In the genomic region with DNA sequence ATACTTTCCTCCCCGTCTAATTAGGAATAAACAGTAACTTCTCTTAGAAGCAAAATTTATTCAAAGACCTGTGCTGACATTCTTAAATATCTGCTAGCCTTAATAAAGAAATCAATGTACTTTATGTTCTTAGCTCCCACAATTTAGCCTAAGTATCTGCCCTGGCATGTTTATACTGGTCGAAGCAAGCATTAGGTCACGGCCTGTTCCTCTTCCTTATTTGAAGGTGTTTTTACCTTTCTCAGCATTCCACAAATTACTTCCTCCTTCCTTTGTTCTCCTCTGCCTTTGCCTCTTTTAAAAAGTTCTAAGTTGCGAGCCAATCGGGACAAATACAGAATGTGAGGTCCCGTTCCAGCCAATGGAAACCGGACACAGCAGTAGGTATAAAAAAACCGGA, we compare ENCODE assay signal across 9 cellular contexts. TPM values are rescaled to one million over a fixed set of nuclear protein-coding genes. Genes with fewer than 3 reads are reported as not detected.
DNase-seq lines count a peak whose midpoint lies in the region; ATAC-seq, FAIRE-seq and TF ChIP-seq lines count a peak whose summit lies in the region.
"Not testable (repeated sequence)": the region's sequence is repeated elsewhere in the genome, so short reads cannot be mapped to it uniquely, and the experiment has no call there.
"Had no signal": no experiment of that assay in that cellular context is flagged by ENCODE, and none has a peak within 500 bp of the region (broad histone marks: within the 10 kb centered on the region; RNA-seq: fewer than 3 reads in every experiment).

No MANE protein-coding gene starts in this region.

- 0 out of 2 replicates have a peak overlapping the region, but pooled peaks have one; percentile 65 for H2AK5ac ChIP-seq in H1 (ENCODE audit: low read depth, low read length)

- not testable (repeated sequence) for H4K20me1 ChIP-seq in K562 (replicated peaks; ENCODE audit: control insufficient read depth, insufficient read depth, low read length); H1 (replicated peaks in 1 of 2; ENCODE audit: control insufficient read depth in 1 of 2, insufficient read depth in 2 of 2, low read length in 2 of 2); neural progenitor cell (ENCODE audit: low read depth)

- peaks cover 13% of the 10 kb centered on the region for H3F3A ChIP-seq in neural progenitor cell (ENCODE audit: low read depth)

- H3K4ac ChIP-seq in H1 (replicated peaks; ENCODE audit: insufficient read length, low read depth, low read length), result not testable (repeated sequence)

- peak overlapping the region; percentile 58; the same call in 1 of the 2 replicates for H2BK5ac ChIP-seq in H1 (ENCODE audit: low read depth, low read length)

- peak overlapping the region; percentile 45 for H3K27ac Mint-ChIP-seq in glutamatergic neuron (ENCODE audit: unreplicated experiment)
- peak overlapping the region; percentile 26 for H3K27ac Mint-ChIP-seq in neural progenitor cell
- peak overlapping the region; percentile 60 for H3K27ac Mint-ChIP-seq in type B pancreatic cell

- WGBS in K562 (ENCODE audit: insufficient coverage, low coverage, missing lambda C conversion rate), result 93% methylated on average over 8 of the region's 8 CpGs
- WGBS in H1 (ENCODE audit: extremely low coverage in 1 of 2, insufficient coverage in 1 of 2, insufficient read length in 1 of 2, insufficient replicate concordance in 2 of 2, low coverage in 1 of 2, low lambda C conversion rate in 2 of 2, missing lambda C conversion rate in 1 of 2), 2 experiments, result 74% methylated on average over 8 of the region's 8 CpGs; no CpG with 5 or more reads in 1 of the 2 experiments

- H4K91ac ChIP-seq in H1 (replicated peaks; ENCODE audit: insufficient read length, low read length), result not testable (repeated sequence)

- DNase-seq in RWPE1 (ENCODE audit: low spot score); K562 (ENCODE audit: extremely low read depth in 1 of 4, low spot score in 3 of 4); H1 (ENCODE audit: low read depth in 1 of 2, low spot score in 2 of 2); glutamatergic neuron; neural progenitor cell (ENCODE audit: low spot score); type B pancreatic cell (ENCODE audit: extremely low spot score, unreplicated experiment): not testable (repeated sequence)

- POLR2A ChIA-PET in RWPE1 (lab: Yijun Ruan, JAX; ENCODE audit: low non-redundant PET), result not testable (repeated sequence)
- POLR2A ChIA-PET in K562 (lab: Yijun Ruan, JAX), result interaction anchor here (1.2 kb wide), 1 partner anchor 8 kb away, joined by 5 read pairs; no protein-coding TSS in a partner anchor
- POLR2A ChIA-PET in H1 (lab: Charles Lee; ENCODE audit: partially characterized antibody), result interaction anchor here (0.6 to 1.1 kb wide), 2 partner anchors 38 to 187 kb away, joined by 4 read pairs; no protein-coding TSS in a partner anchor

- not testable (repeated sequence) for TF ChIP-seq CTCF in C4-2B (conservative IDR thresholded peaks at IDR 0.05); RWPE1 (conservative IDR thresholded peaks at IDR 0.05; ENCODE audit: low read depth); K562 (IDR thresholded peaks at IDR 0.05 in 2 of 3, conservative IDR thresholded peaks at IDR 0.05 in 1 of 3; ENCODE audit: insufficient read depth in 2 of 3, low read depth in 1 of 3, low read length in 3 of 3); H1 (IDR thresholded peaks at IDR 0.05; ENCODE audit: control extremely low read depth in 1 of 3, insufficient read depth in 1 of 3, low read depth in 1 of 3, low read length in 3 of 3); glutamatergic neuron (IDR thresholded peaks at IDR 0.05; ENCODE audit: partially characterized antibody, unreplicated experiment); neural progenitor cell (IDR thresholded peaks at IDR 0.05); type B pancreatic cell (conservative IDR thresholded peaks at IDR 0.05)

- H2BK12ac ChIP-seq in H1 (ENCODE audit: low read depth, low read length), result not testable (repeated sequence)

- H3K14ac ChIP-seq in H1 (ENCODE audit: insufficient read length), result not testable (repeated sequence)

- peak overlapping the region; percentile 85; the same call in 1 of the 2 replicates for H4K8ac ChIP-seq in H1 (ENCODE audit: extremely low read depth, insufficient read depth, low read length)

- H3K23me2 ChIP-seq in H1 (ENCODE audit: low read depth, low read length), result not testable (repeated sequence)

- H3K9me3 ChIP-seq in K562 (replicated peaks; ENCODE audit: control insufficient read depth, insufficient read depth, low read depth, low read length); H1 (ENCODE audit: insufficient read depth in 2 of 2, low read depth in 1 of 2, low read length in 1 of 2); neural progenitor cell (ENCODE audit: low read depth): not testable (repeated sequence)

- not testable (repeated sequence) for TF ChIP-seq EP300 in K562 (IDR thresholded peaks at IDR 0.05; ENCODE audit: low read length); H1 (IDR thresholded peaks at IDR 0.05; ENCODE audit: borderline replicate concordance in 1 of 2, low read depth in 2 of 2, low read length in 2 of 2)

- peaks cover 15% of the 10 kb centered on the region for H3K9me3 Mint-ChIP-seq in glutamatergic neuron (ENCODE audit: unreplicated experiment)
- H3K9me3 Mint-ChIP-seq in neural progenitor cell, type B pancreatic cell: not testable (repeated sequence)

- H3K36me3 Mint-ChIP-seq in glutamatergic neuron (ENCODE audit: unreplicated experiment); neural progenitor cell; type B pancreatic cell: not testable (repeated sequence)

- intact Hi-C loops in K562 (cut with micrococcal nuclease), result not testable (repeated sequence)

- not testable (repeated sequence) for H3K79me1 ChIP-seq in H1 (ENCODE audit: low read depth, low read length)

- not testable (repeated sequence) for H3K9ac ChIP-seq in K562 (ENCODE audit: insufficient read depth in 1 of 2, low read depth in 2 of 2, low read length in 2 of 2); H1 (replicated peaks in 1 of 4; ENCODE audit: extremely low read depth in 1 of 4, low read depth in 3 of 4, low read length in 3 of 4); neural progenitor cell

- H2BK120ac ChIP-seq in H1 (replicated peaks; ENCODE audit: low read depth, low read length), result not testable (repeated sequence)

- not testable (repeated sequence) for H3K9me1 ChIP-seq in K562 (ENCODE audit: control insufficient read depth, insufficient read depth, low read length)

- H3K4me1 Mint-ChIP-seq in glutamatergic neuron (ENCODE audit: low read depth, unreplicated experiment) (peaks cover 38% of the 10 kb centered on the region), neural progenitor cell (peaks cover 21% of the 10 kb centered on the region), type B pancreatic cell (ENCODE audit: unreplicated experiment) (peaks cover 31% of the 10 kb centered on the region)

- ATAC-seq in K562, result not testable (repeated sequence)

- peak overlapping the region; percentile 60 for H3K27ac ChIP-seq in C4-2B
- peak overlapping the region; percentile 48 for H3K27ac ChIP-seq in RWPE1
- H3K27ac ChIP-seq in K562 (ENCODE audit: extremely low read depth, low read depth, low read length); H1 (ENCODE audit: low read depth, low read length); neural progenitor cell: not testable (repeated sequence)

- not testable (repeated sequence) for H3K23ac ChIP-seq in H1 (ENCODE audit: insufficient read length)

- not testable (repeated sequence) for H2AFZ ChIP-seq in K562 (ENCODE audit: low read depth, low read length); H1 (ENCODE audit: low read length); neural progenitor cell (replicated peaks)

- in situ Hi-C loops in K562 (cut with MboI), result not testable (repeated sequence)

- not testable (repeated sequence) for H4K5ac ChIP-seq in H1 (ENCODE audit: insufficient read length, low read depth, low read length)

- not testable (repeated sequence) for H3K4me3 ChIP-seq in K562; H1 (ENCODE audit: extremely low read depth in 1 of 4, insufficient read depth in 2 of 4, low read depth in 3 of 4, low read length in 4 of 4); neural progenitor cell

- not testable (repeated sequence) for H3K4me3 Mint-ChIP-seq in glutamatergic neuron (ENCODE audit: unreplicated experiment); neural progenitor cell; type B pancreatic cell

- not testable (repeated sequence) for H3K56ac ChIP-seq in H1 (replicated peaks; ENCODE audit: insufficient read length, low read depth, low read length)

- not testable (repeated sequence) for H3K4me2 ChIP-seq in K562 (ENCODE audit: insufficient read depth, low read length); H1 (ENCODE audit: insufficient read depth in 1 of 2, low read depth in 2 of 2, low read length in 2 of 2); neural progenitor cell

- not testable (repeated sequence) for FAIRE-seq in K562 (lab: Jason Lieb, UNC); H1 (lab: Jason Lieb, UNC)

- H2BK20ac ChIP-seq in H1 (ENCODE audit: low read length), result not testable (repeated sequence)

- not testable (repeated sequence) for TF ChIP-seq RAD21 in K562 (CRISPR knock-in tag; conservative IDR thresholded peaks at IDR 0.05 in 1 of 2, IDR thresholded peaks at IDR 0.05 in 1 of 2); H1 (IDR thresholded peaks at IDR 0.05 in 1 of 2, conservative IDR thresholded peaks at IDR 0.05 in 1 of 2; ENCODE audit: low read depth in 2 of 2, low read length in 2 of 2)

- H3K27me3 ChIP-seq in K562 (ENCODE audit: control insufficient read depth in 2 of 2, insufficient read depth in 2 of 2, low read length in 2 of 2); H1 (replicated peaks in 1 of 4; ENCODE audit: control insufficient read depth in 3 of 4, extremely low read depth in 1 of 4, insufficient read depth in 3 of 4, low read length in 3 of 4); neural progenitor cell: not testable (repeated sequence)

- not testable (repeated sequence) for H3K27me3 Mint-ChIP-seq in glutamatergic neuron (ENCODE audit: unreplicated experiment); neural progenitor cell (ENCODE audit: insufficient read depth, low read depth); type B pancreatic cell

- peaks cover 87% of the 10 kb centered on the region for H3K36me3 ChIP-seq in K562 (ENCODE audit: control insufficient read depth, insufficient read depth, low read length)
- not testable (repeated sequence) for H3K36me3 ChIP-seq in H1 (ENCODE audit: control insufficient read depth in 2 of 4, insufficient read depth in 4 of 4, low read length in 3 of 4); neural progenitor cell

- CTCF ChIA-PET in RWPE1 (lab: Yijun Ruan, JAX); K562 (lab: Yijun Ruan, JAX; ENCODE audit: low intra/inter-chr PET ratio): not testable (repeated sequence)
- CTCF ChIA-PET in H1 (lab: Charles Lee; ENCODE audit: partially characterized antibody), result interaction anchor here (0.9 to 1.6 kb wide), 5 partner anchors 10 to 279 kb away, joined by 3 read pairs; no protein-coding TSS in a partner anchor

- peaks cover 93% of the 10 kb centered on the region for H3K79me2 ChIP-seq in K562 (ENCODE audit: control insufficient read depth, insufficient read depth, low read length)
- H3K79me2 ChIP-seq in H1 (ENCODE audit: control insufficient read depth in 1 of 2, insufficient read depth in 2 of 2, low read length in 2 of 2); neural progenitor cell (ENCODE audit: low read depth): not testable (repeated sequence)

- BruUV-seq in K562 (replicated peaks; lab: Mats Ljungman, UMichigan), result TSS peak; percentile 35

- peaks cover 0 to 49% of the 10 kb centered on the region in 2 experiments; a peak in 2 of 5 replicates for H3K4me1 ChIP-seq in K562 (replicated peaks in 1 of 2; ENCODE audit: control insufficient read depth in 2 of 2, insufficient read depth in 2 of 2, low read length in 2 of 2)
- H3K4me1 ChIP-seq in H1 (replicated peaks in 1 of 4; ENCODE audit: control insufficient read depth in 3 of 4, insufficient read depth in 4 of 4, low read length in 3 of 4), result peaks cover 0 to 11% (median 5%) of the 10 kb centered on the region in 4 experiments; a peak in 4 of 7 replicates
- not testable (repeated sequence) for H3K4me1 ChIP-seq in neural progenitor cell

- not testable (repeated sequence) for TF ChIP-seq POLR2A in K562 (conservative IDR thresholded peaks at IDR 0.05); H1 (IDR thresholded peaks at IDR 0.05; ENCODE audit: control extremely low read depth in 1 of 2, low read depth in 2 of 2, low read length in 2 of 2)

- H3K18ac ChIP-seq in H1 (ENCODE audit: extremely low read depth, low read length), result 0 out of 2 replicates have a peak overlapping the region, but pooled peaks have one; percentile 48

- H2BK15ac ChIP-seq in H1 (ENCODE audit: low read length), result not testable (repeated sequence)

RNA-seq across cellular contexts. Expression of a gene that starts 52.4 kb away (rescaled TPM):
- 0.46 and 2.2 TPM in 2 replicates for total RNA-seq in K562 (2011; cell fraction: chromatin; rRNA removed; ENCODE audit: low replicate concordance)
- 0.26 and 0.50 TPM in 2 replicates for total RNA-seq in K562 (2011; cell fraction: nucleolus; rRNA removed)
- 0.29 and 0.99 TPM in 2 replicates for total RNA-seq in K562 (2011; cell fraction: nucleoplasm; rRNA removed)
- total RNA-seq in K562 (2014; rRNA removed) (0.32 TPM in 1 of 2 replicates, not detected in the other), K562 (2014; rRNA removed; fragmentation: Illumina TruSeq; extraction: Trizol) (not detected in 2 replicates), K562 (2015; rRNA removed; fragmentation: Illumina TruSeq; extraction: Trizol) (0.19 TPM in 1 of 2 replicates, not detected in the other), K562 (2021) (0.29 TPM in 1 of 2 replicates, not detected in the other), glutamatergic neuron (ENCODE audit: unreplicated experiment) (3.9 TPM), neural progenitor cell (ENCODE audit: low replicate concordance) (not detected in 2 replicates), type B pancreatic cell (ENCODE audit: low replicate concordance) (0.31 TPM in 1 of 2 replicates, not detected in the other)
- polyA plus RNA-seq in K562 (2011; rRNA removed) (not detected in 2 replicates), K562 (2014; fragmentation: Illumina TruSeq; extraction: Trizol) (not detected in 2 replicates), K562 (2014; fragmentation: Nextera tagmentation; extraction: Ambion mirVana) (not detected), K562 (2014; rRNA removed) (0.11 TPM in 1 of 2 replicates, not detected in the other), H1 (2011; rRNA removed) (not detected in 2 replicates)
- not detected in 2 replicates for polyA plus RNA-seq in K562 (2011; cell fraction: cytosol; rRNA removed)
- 0.55 and 0.58 TPM in 2 replicates for polyA plus RNA-seq in K562 (2011; cell fraction: nucleus; rRNA removed)
- polyA plus RNA-seq in K562 (2012), result 0.29 and 0.71 TPM in 2 replicates
- polyA minus RNA-seq in K562 (2011; rRNA and poly(A)+ RNA removed), result not detected in 2 replicates
- polyA minus RNA-seq in K562 (2011; cell fraction: cytosol; rRNA and poly(A)+ RNA removed), result not detected in 2 replicates
- polyA minus RNA-seq in K562 (2011; cell fraction: nucleus; rRNA and poly(A)+ RNA removed), result not detected in 2 replicates
- total RNA-seq in H1 (2021; fragmentation: NEBNext Ultra II Directional; extraction: Animal tissue kit (Norgen Biotek cat#: 25700)), result not detected in 2 replicates
- not detected for polyA plus RNA-seq in H1 (2011; cell fraction: cytosol; rRNA removed)
- polyA plus RNA-seq in H1 (2011; cell fraction: nucleus; rRNA removed), result 0.20 TPM
- 0.17 TPM in 1 of 4 replicates, not detected in the others for polyA plus RNA-seq in H1 (2012, experiment 1 of 2)
- not detected for polyA plus RNA-seq in H1 (2012, experiment 2 of 2)
- polyA plus RNA-seq in H1 (2013, experiment 1 of 2), result not detected
- polyA plus RNA-seq in H1 (2013, experiment 2 of 2), result not detected
- not detected in 2 replicates for polyA minus RNA-seq in H1 (2011; rRNA and poly(A)+ RNA removed)
- polyA minus RNA-seq in H1 (2011; cell fraction: cytosol; rRNA and poly(A)+ RNA removed), result not detected
- polyA minus RNA-seq in H1 (2011; cell fraction: nucleus; rRNA and poly(A)+ RNA removed), result not detected
- total RNA-seq: CD4-positive, CD25-positive, alpha-beta regulatory T cell; H4 had no signal
- polyA plus RNA-seq: CD4-positive, CD25-positive, alpha-beta regulatory T cell had no signal

RNA-seq across cellular contexts. Expression of a gene that starts 58.1 kb away (rescaled TPM):
- total RNA-seq in K562 (2011; cell fraction: chromatin; rRNA removed; ENCODE audit: low replicate concordance), result 73.4 and 198 TPM in 2 replicates
- total RNA-seq in K562 (2011; cell fraction: nucleolus; rRNA removed), result 67.4 and 69.3 TPM in 2 replicates
- 45.3 and 67.3 TPM in 2 replicates for total RNA-seq in K562 (2011; cell fraction: nucleoplasm; rRNA removed)
- total RNA-seq in K562 (2014; rRNA removed) (13.5 and 20.8 TPM in 2 replicates), K562 (2014; rRNA removed; fragmentation: Illumina TruSeq; extraction: Trizol) (3.9 and 5.9 TPM in 2 replicates), K562 (2015; rRNA removed; fragmentation: Illumina TruSeq; extraction: Trizol) (6.7 and 7.8 TPM in 2 replicates), K562 (2021) (114 and 145 TPM in 2 replicates), glutamatergic neuron (ENCODE audit: unreplicated experiment) (126 TPM), neural progenitor cell (ENCODE audit: low replicate concordance) (0.15 and 0.22 TPM in 2 replicates), type B pancreatic cell (ENCODE audit: low replicate concordance) (8.9 and 9.4 TPM in 2 replicates)
- polyA plus RNA-seq in K562 (2011; rRNA removed) (6.4 and 11.3 TPM in 2 replicates), K562 (2014; fragmentation: Illumina TruSeq; extraction: Trizol) (24.2 and 46.3 TPM in 2 replicates), K562 (2014; fragmentation: Nextera tagmentation; extraction: Ambion mirVana) (1 to 10 TPM; 2.3 to 2.7 TPM), K562 (2014; rRNA removed) (34.3 and 35.3 TPM in 2 replicates), H1 (2011; rRNA removed) (0.51 and 1.5 TPM in 2 replicates)
- 5.6 and 15.0 TPM in 2 replicates for polyA plus RNA-seq in K562 (2011; cell fraction: cytosol; rRNA removed)
- polyA plus RNA-seq in K562 (2011; cell fraction: nucleus; rRNA removed), result 67.2 and 126 TPM in 2 replicates
- 55.0 and 86.5 TPM in 2 replicates for polyA plus RNA-seq in K562 (2012)
- polyA minus RNA-seq in K562 (2011; rRNA and poly(A)+ RNA removed), result 9.5 and 9.7 TPM in 2 replicates
- 32.1 and 46.1 TPM in 2 replicates for polyA minus RNA-seq in K562 (2011; cell fraction: cytosol; rRNA and poly(A)+ RNA removed)
- 21.1 and 34.5 TPM in 2 replicates for polyA minus RNA-seq in K562 (2011; cell fraction: nucleus; rRNA and poly(A)+ RNA removed)
- total RNA-seq in H1 (2021; fragmentation: NEBNext Ultra II Directional; extraction: Animal tissue kit (Norgen Biotek cat#: 25700)), result 1.3 and 2.7 TPM in 2 replicates
- 0.62 TPM for polyA plus RNA-seq in H1 (2011; cell fraction: cytosol; rRNA removed)
- 3.9 TPM for polyA plus RNA-seq in H1 (2011; cell fraction: nucleus; rRNA removed)
- 0.99 to 1.7 TPM (median 1.2 TPM) in 4 replicates for polyA plus RNA-seq in H1 (2012, experiment 1 of 2)
- 1.1 TPM for polyA plus RNA-seq in H1 (2012, experiment 2 of 2)
- 1.6 TPM for polyA plus RNA-seq in H1 (2013, experiment 1 of 2)
- polyA plus RNA-seq in H1 (2013, experiment 2 of 2), result 1.2 TPM
- 0.59 and 0.66 TPM in 2 replicates for polyA minus RNA-seq in H1 (2011; rRNA and poly(A)+ RNA removed)
- 2.9 TPM for polyA minus RNA-seq in H1 (2011; cell fraction: cytosol; rRNA and poly(A)+ RNA removed)
- polyA minus RNA-seq in H1 (2011; cell fraction: nucleus; rRNA and poly(A)+ RNA removed), result 2.1 TPM
- total RNA-seq: H4 had no signal
